ENCODE assay signal across 22 cellular contexts in genomic region chr2:128835974-128836373, GRCh38.
"Had no signal": no experiment of that assay in that cellular context is flagged by ENCODE, and none has a peak within 500 bp of the region (broad histone marks: within the 10 kb centered on the region; RNA-seq: fewer than 3 reads in every experiment).

No MANE protein-coding gene starts in this region.

- H3K4me3 ChIP-seq: colonic mucosa, esophagus squamous epithelium, gastrocnemius medialis, heart right ventricle, left lung, lower lobe of right lung had no signal

- H3K9me3 Mint-ChIP-seq: dendritic cell treated with granulocyte-macrophage colony-stimulating factor and Interleukin-4, amounts not matched to agents 40 ng/mL and 50 ng/mL, for 4 days had no signal

- H3K27ac ChIP-seq: colonic mucosa, epithelial cell of prostate, esophagus squamous epithelium, gastrocnemius medialis, heart right ventricle, left lung, lower lobe of right lung had no signal

- ATAC-seq: effector memory CD8-positive, alpha-beta T cell; gastrocnemius medialis; left cardiac atrium; left lung; left ventricle myocardium superior; lower lobe of right lung had no signal

- H3K4me1 ChIP-seq: colonic mucosa, gastrocnemius medialis, heart right ventricle, left lung, lower lobe of right lung had no signal

- H3K9me3 ChIP-seq: colonic mucosa, esophagus squamous epithelium, gastrocnemius medialis, heart right ventricle, left lung, lower lobe of right lung had no signal

- H3K27me3 ChIP-seq: colonic mucosa, gastrocnemius medialis had no signal

- H3K27ac Mint-ChIP-seq: dendritic cell treated with granulocyte-macrophage colony-stimulating factor and Interleukin-4, amounts not matched to agents 40 ng/mL and 50 ng/mL, for 4 days; effector memory CD8-positive, alpha-beta T cell; endodermal cell had no signal

- DNase-seq: colonic mucosa; cortex of kidney; effector CD8-positive, alpha-beta T cell; effector memory CD8-positive, alpha-beta T cell; endodermal cell; erythroblast; esophagus squamous epithelium; foreskin fibroblast; foreskin melanocyte; gastrocnemius medialis; glutamatergic neuron; head of caudate nucleus; heart right ventricle; hippocampal formation; left cardiac atrium; left ventricle myocardium superior; lower lobe of right lung; mesenchymal stem cell; midbrain had no signal

- H3K36me3 ChIP-seq: colonic mucosa, esophagus squamous epithelium, gastrocnemius medialis, heart right ventricle, left lung, lower lobe of right lung had no signal

- H3K4me3 Mint-ChIP-seq: dendritic cell treated with granulocyte-macrophage colony-stimulating factor and Interleukin-4, amounts not matched to agents 40 ng/mL and 50 ng/mL, for 4 days; effector memory CD8-positive, alpha-beta T cell; endodermal cell had no signal
